Comparison of ENCODE assay signal across 13 cellular contexts in the genomic region with DNA sequence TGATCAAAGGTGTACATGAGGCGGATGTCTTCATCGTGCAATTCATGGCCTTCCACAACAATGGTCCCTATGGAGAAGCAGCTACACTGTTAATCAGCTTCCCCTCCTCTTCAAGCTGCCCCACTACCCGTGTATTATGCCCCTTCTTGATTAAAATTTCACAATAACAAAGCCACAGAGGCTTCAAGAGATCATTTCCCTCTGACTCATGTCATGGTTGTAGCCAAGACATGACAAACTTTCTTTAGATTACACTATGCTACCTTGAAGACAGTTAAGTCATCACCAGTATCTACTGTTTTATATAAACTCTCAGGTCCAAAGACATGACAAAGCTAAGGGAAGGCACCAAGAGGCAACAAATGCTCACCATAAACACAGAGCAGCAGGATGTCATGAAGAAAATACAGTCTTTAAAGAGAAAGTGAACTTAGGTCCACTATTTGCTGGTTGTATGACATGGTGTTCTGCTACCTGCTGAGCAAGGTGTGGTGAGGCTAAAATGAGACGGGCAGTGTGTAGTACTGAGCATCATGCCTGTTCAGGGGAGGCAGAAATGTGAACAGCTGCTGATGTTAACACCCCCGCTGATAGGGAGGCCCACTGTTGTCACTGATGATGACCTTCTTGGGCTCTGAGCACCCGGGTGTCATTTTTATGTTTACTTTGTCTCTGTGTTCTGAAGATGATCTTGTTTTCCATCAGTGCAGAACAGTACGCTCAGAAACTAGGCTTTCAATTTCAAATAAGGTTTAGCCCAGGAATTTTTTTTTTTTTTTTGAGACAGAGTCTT. TPM values are rescaled to one million over a fixed set of nuclear protein-coding genes. Genes with fewer than 3 reads are reported as not detected.
DNase-seq lines count a peak whose midpoint lies in the region; ATAC-seq and TF ChIP-seq lines count a peak whose summit lies in the region.
"Had no signal": no experiment of that assay in that cellular context is flagged by ENCODE, and none has a peak within 500 bp of the region (broad histone marks: within the 10 kb centered on the region; RNA-seq: fewer than 3 reads in every experiment).

No MANE protein-coding gene starts in this region.

- peaks cover 1% of the 10 kb centered on the region for H3K36me3 ChIP-seq in kidney epithelial cell (ENCODE audit: control insufficient read depth, insufficient read depth, low read length)

- no peak for TF ChIP-seq CTCF in astrocyte of the spinal cord (IDR thresholded peaks at IDR 0.05; ENCODE audit: low read depth, low read length)
- TF ChIP-seq CTCF in kidney epithelial cell (IDR thresholded peaks at IDR 0.05; ENCODE audit: insufficient read depth, low read length, poor library complexity, severe bottlenecking): no peak

- H3K4me3 ChIP-seq in astrocyte of the spinal cord (ENCODE audit: low read depth, low read length) (no peak overlapping the region), kidney epithelial cell (ENCODE audit: low read depth, low read length) (no peak overlapping the region)
- H3K4me3 ChIP-seq: neural progenitor cell had no signal

- no peaks in the 10 kb centered on the region for H3K27me3 ChIP-seq in kidney epithelial cell (ENCODE audit: control insufficient read depth, insufficient read depth, low read length)
- H3K27me3 ChIP-seq: neural progenitor cell had no signal

- in situ Hi-C loops in astrocyte of the spinal cord (cut with HindIII; ENCODE audit: low sequenced_read_pairs): no loop called here

- ATAC-seq in GM21737 (IDR thresholded peaks at IDR 0.05; ENCODE audit: unreplicated experiment): no peak

- DNase-seq in AG08396 (ENCODE audit: low spot score) (peak; percentile 39), HT1080 (ENCODE audit: low read depth) (peak; percentile 90), astrocyte of the spinal cord (ENCODE audit: low read depth, low spot score) (peak; percentile 68), kidney epithelial cell (ENCODE audit: low read depth) (peak; percentile 69), activated gamma-delta T cell (lab: John Stamatoyannopoulos, UW) (no peak), COLO668 (lab: John Stamatoyannopoulos, UW; ENCODE audit: unreplicated experiment) (no peak), NCI-H774 (lab: John Stamatoyannopoulos, UW) (no peak)
- DNase-seq: activated gamma-delta T cell treated with Interleukin-2 at 50 U/mL for 16 hours, kidney, RPMI8226, WERI-Rb-1 had no signal

RNA-seq across cellular contexts. Expression of gene IARS1, which starts 48.3 kb away (rescaled TPM):
- 275 and 327 TPM in 2 replicates for total RNA-seq in HT1080 (2014; rRNA removed; shearing (Covaris generic))
- polyA plus RNA-seq in HT1080 (2015; cell fraction: cytosol; rRNA removed): 148 and 180 TPM in 2 replicates
- 445 and 447 TPM in 2 replicates for polyA plus RNA-seq in HT1080 (2015; cell fraction: nucleus; rRNA removed)
- 278 and 296 TPM in 2 replicates for total RNA-seq in kidney epithelial cell

Comparison
In these comparisons a context has a peak if more than half of its experiments do, and no peak if none do; other contexts are left out.
1. DNase-seq: peak in AG08396 (single experiment), HT1080 (single experiment), astrocyte of the spinal cord (single experiment) and kidney epithelial cell (single experiment); none in activated gamma-delta T cell (single experiment), COLO668 (single experiment) and NCI-H774 (single experiment).